Comparison of ENCODE assay signal across 8 cellular contexts in the genomic region with DNA sequence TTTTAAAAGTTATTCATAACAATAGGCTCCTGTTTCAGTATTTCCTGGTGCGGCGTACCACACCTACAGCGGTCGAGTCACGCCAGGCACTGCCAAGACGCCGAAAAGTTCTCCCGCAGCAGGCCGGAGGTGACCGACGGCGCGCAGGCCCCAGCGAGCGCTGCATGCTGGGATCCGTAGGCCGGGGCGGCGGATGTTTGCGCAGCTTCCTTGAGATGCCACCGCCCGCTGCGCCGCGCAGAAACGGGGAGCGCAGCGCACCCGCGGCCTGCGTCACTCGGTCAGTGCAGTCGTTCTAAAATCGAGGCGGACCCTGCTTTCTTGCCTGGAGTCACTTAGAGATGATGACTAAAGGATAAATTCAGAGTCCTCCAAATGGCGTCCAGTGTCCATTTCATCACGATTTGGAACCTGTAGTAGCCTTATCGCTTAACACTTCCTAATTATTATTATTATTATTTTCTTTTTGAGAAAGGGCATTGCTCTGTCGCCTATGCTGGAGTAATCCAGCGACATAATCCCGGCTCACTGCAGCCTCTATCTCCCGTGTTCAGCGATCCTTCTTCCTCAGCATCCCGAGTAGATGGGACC. TPM values are rescaled to one million over a fixed set of nuclear protein-coding genes. Genes with fewer than 3 reads are reported as not detected.
A peak's percentile ranks its signal among the peaks of the same experiment; 100 is the strongest.
DNase-seq lines count a peak whose midpoint lies in the region; ATAC-seq, FAIRE-seq and TF ChIP-seq lines count a peak whose summit lies in the region.

No MANE protein-coding gene starts in this region.

- H3K4me3 ChIP-seq in endothelial cell of umbilical vein (replicated peaks in 1 of 3; ENCODE audit: insufficient read depth in 1 of 3, low read depth in 1 of 3, low read length in 3 of 3) (peak overlapping the region; percentile 10 to 93 (median 55)), mononuclear cell (ENCODE audit: low read length) (peak overlapping the region; percentile 77)

- dilution Hi-C loops in endothelial cell of umbilical vein (cut with MboI; ENCODE audit: extremely low pct_ligation_motif_present, low sequenced_read_pairs), result no loop called here

- H3K9ac ChIP-seq in endothelial cell of umbilical vein (replicated peaks; ENCODE audit: extremely low read depth, insufficient read depth, low read length), result peak overlapping the region; percentile 76

- peak; percentile 88 for FAIRE-seq in endothelial cell of umbilical vein (lab: Jason Lieb, UNC)

- DNase-seq in COLO668 (lab: John Stamatoyannopoulos, UW; ENCODE audit: unreplicated experiment) (peak; percentile 91), HT-29 (ENCODE audit: low spot score) (peak; percentile 95), NOMO-1 treated with dmso at 0.1 percent for 144 hours (lab: John Stamatoyannopoulos, UW; ENCODE audit: unreplicated experiment) (peak; percentile 92), endothelial cell of umbilical vein (ENCODE audit: low read depth, low spot score) (peak; percentile 94)
- DNase-seq in activated CD8-positive, alpha-beta memory T cell treated with anti-CD3 and anti-CD28 coated beads, Interleukin-2, amount 50 U/mL, for 4 hours, result peak; percentile 86
- DNase-seq in stimulated activated CD8-positive, alpha-beta memory T cell treated with anti-CD3 and anti-CD28 coated beads, Interleukin-2, amount 100 ng/mL, for 1 hour (ENCODE audit: low read depth in 2 of 2), result peak; percentile 71 to 77

- peak overlapping the region; percentile 82 for H3K4me2 ChIP-seq in endothelial cell of umbilical vein (ENCODE audit: insufficient read depth, low read length)

- H3K27me3 ChIP-seq in endothelial cell of umbilical vein (ENCODE audit: control insufficient read depth in 2 of 2, insufficient read depth in 2 of 2, low read length in 2 of 2) (no peaks in the 10 kb centered on the region), mononuclear cell (ENCODE audit: insufficient read depth, low read length) (no peaks in the 10 kb centered on the region)

- H3K9me3 ChIP-seq in endothelial cell of umbilical vein (replicated peaks; ENCODE audit: control insufficient read depth, insufficient read depth, low read length) (no peaks in the 10 kb centered on the region), mononuclear cell (ENCODE audit: low read depth, low read length) (no peaks in the 10 kb centered on the region)

- TF ChIP-seq CTCF in endothelial cell of umbilical vein (IDR thresholded peaks at IDR 0.05; ENCODE audit: extremely low read depth in 1 of 2, insufficient read depth in 1 of 2, low read depth in 1 of 2, low read length in 2 of 2), result no peak

- intact Hi-C loops in endothelial cell of umbilical vein (cut with micrococcal nuclease), result loop anchor here (1.0 to 5.0 kb wide), 6 partner anchors 17 to 286 kb away; partner anchors contain the start of gene IDE

- CTCF ChIA-PET in endothelial cell of umbilical vein (lab: Charles Lee), result interaction anchor here (1.0 to 2.5 kb wide), 18 partner anchors 10 to 289 kb away, joined by 3 to 14 read pairs (median 5); partner anchors contain the start of genes HHEX and IDE

- H2AFZ ChIP-seq in endothelial cell of umbilical vein (ENCODE audit: low read depth, low read length), result peak overlapping the region; percentile 62

- POLR2A ChIA-PET in endothelial cell of umbilical vein (lab: Charles Lee), result interaction anchor here (1.3 kb wide), 1 partner anchor 22 kb away, joined by 3 read pairs; no protein-coding TSS in a partner anchor

- no TSS peak for BruUV-seq in endothelial cell of umbilical vein (replicated peaks; lab: Mats Ljungman, UMichigan)

- no peaks in the 10 kb centered on the region for H3K9me1 ChIP-seq in endothelial cell of umbilical vein (replicated peaks; ENCODE audit: control insufficient read depth, extremely low read depth, insufficient read depth, low read length)

- no peaks in the 10 kb centered on the region for H3K36me3 ChIP-seq in endothelial cell of umbilical vein (ENCODE audit: control insufficient read depth in 2 of 2, extremely low read depth in 1 of 2, insufficient read depth in 2 of 2, low read length in 2 of 2)

- TF ChIP-seq POLR2A in endothelial cell of umbilical vein (IDR thresholded peaks at IDR 0.05; ENCODE audit: low read depth, low read length), result peak; percentile 87

- H3K79me2 ChIP-seq in endothelial cell of umbilical vein (ENCODE audit: control insufficient read depth, insufficient read depth, low read length), result peaks cover 37% of the 10 kb centered on the region

- no peaks in the 10 kb centered on the region for H4K20me1 ChIP-seq in endothelial cell of umbilical vein (replicated peaks; ENCODE audit: control insufficient read depth, extremely low read depth, insufficient read depth, low read length)

- H3K4me1 ChIP-seq in endothelial cell of umbilical vein (ENCODE audit: control insufficient read depth, extremely low read depth, insufficient read depth, low read length) (peaks cover 33% of the 10 kb centered on the region), mononuclear cell (ENCODE audit: insufficient read depth, low read length) (peaks cover 46% of the 10 kb centered on the region)

- H3K27ac ChIP-seq in endothelial cell of umbilical vein (ENCODE audit: insufficient read depth, low read depth, low read length), result peak overlapping the region; percentile 83

- peak; percentile 72 for ATAC-seq in GM21360 (IDR thresholded peaks at IDR 0.05; ENCODE audit: unreplicated experiment)

TF ChIP-seq in endothelial cell of umbilical vein, 7 proteins besides CTCF, POLR2A, EP300 and RAD21:
- TF ChIP-seq POLR2AphosphoS5 (IDR thresholded peaks at IDR 0.05; ENCODE audit: insufficient read depth, low read depth, low read length) (peak; percentile 87), EZH2 (IDR thresholded peaks at IDR 0.05; ENCODE audit: borderline replicate concordance, low read depth, low read length, severe bottlenecking) (no peak), MYC (IDR thresholded peaks at IDR 0.05; ENCODE audit: low read depth, low read length) (no peak), FOS (IDR thresholded peaks at IDR 0.05; ENCODE audit: borderline replicate concordance, insufficient read depth, low read length) (peak; percentile 52)
- TF ChIP-seq, protein P1, sequence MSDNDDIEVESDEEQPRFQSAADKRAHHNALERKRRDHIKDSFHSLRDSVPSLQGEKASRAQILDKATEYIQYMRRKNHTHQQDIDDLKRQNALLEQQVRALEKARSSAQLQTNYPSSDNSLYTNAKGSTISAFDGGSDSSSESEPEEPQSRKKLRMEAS (IDR thresholded peaks at IDR 0.05; ENCODE audit: insufficient read depth, insufficient read length), result peak; percentile 17

RNA-seq across cellular contexts. Expression of gene KIF11, which starts 1.3 kb away (rescaled TPM):
- total RNA-seq in HT-29 (2014; rRNA removed; shearing (Covaris generic)), result 13.2 and 14.1 TPM in 2 replicates
- total RNA-seq in endothelial cell of umbilical vein (42.6 and 42.8 TPM in 2 replicates), mononuclear cell (0.84 TPM)
- polyA plus RNA-seq in endothelial cell of umbilical vein, result 4.7 and 7.3 TPM in 2 replicates
- polyA plus RNA-seq in endothelial cell of umbilical vein (2011; cell fraction: cytosol; rRNA removed), result 12.5 and 14.2 TPM in 2 replicates
- 10.1 and 16.2 TPM in 2 replicates for polyA plus RNA-seq in endothelial cell of umbilical vein (2011; cell fraction: nucleus; rRNA removed)
- 13.1 and 34.0 TPM in 2 replicates for polyA plus RNA-seq in endothelial cell of umbilical vein (2012)
- 6.8 and 9.2 TPM in 2 replicates for polyA minus RNA-seq in endothelial cell of umbilical vein
- 28.1 TPM for polyA minus RNA-seq in endothelial cell of umbilical vein (2011; cell fraction: cytosol; rRNA and poly(A)+ RNA removed)
- 6.9 and 13.5 TPM in 2 replicates for polyA minus RNA-seq in endothelial cell of umbilical vein (2011; cell fraction: nucleus; rRNA and poly(A)+ RNA removed)

RNA-seq across cellular contexts. Expression of gene IDE, which starts 17.8 kb away (rescaled TPM):
- 16.1 and 21.1 TPM in 2 replicates for total RNA-seq in HT-29 (2014; rRNA removed; shearing (Covaris generic))
- total RNA-seq in endothelial cell of umbilical vein, result 52.6 and 53.5 TPM in 2 replicates
- 10.7 and 11.7 TPM in 2 replicates for polyA plus RNA-seq in endothelial cell of umbilical vein
- 11.3 and 13.7 TPM in 2 replicates for polyA plus RNA-seq in endothelial cell of umbilical vein (2011; cell fraction: cytosol; rRNA removed)
- polyA plus RNA-seq in endothelial cell of umbilical vein (2011; cell fraction: nucleus; rRNA removed), result 33.4 and 35.8 TPM in 2 replicates
- 27.0 and 35.7 TPM in 2 replicates for polyA plus RNA-seq in endothelial cell of umbilical vein (2012)
- polyA minus RNA-seq in endothelial cell of umbilical vein, result 58.7 and 59.6 TPM in 2 replicates
- polyA minus RNA-seq in endothelial cell of umbilical vein (2011; cell fraction: cytosol; rRNA and poly(A)+ RNA removed), result 29.6 TPM
- polyA minus RNA-seq in endothelial cell of umbilical vein (2011; cell fraction: nucleus; rRNA and poly(A)+ RNA removed), result 41.8 and 59.8 TPM in 2 replicates
- total RNA-seq in mononuclear cell, result 9.9 TPM

Comparison
In these comparisons a context has a peak if more than half of its experiments do, and no peak if none do; other contexts are left out.
1. Peak in every context shown above with its lines: DNase-seq, ATAC-seq, H3K4me3 ChIP-seq and H3K27ac ChIP-seq.